1 cellular context compared by ENCODE assay signal in genomic region chr16:89827383-89828198, GRCh38.
TF ChIP-seq lines count a peak whose summit lies in the region.

No MANE protein-coding gene starts in this region.

TF ChIP-seq in endothelial cell of umbilical vein, 7 proteins besides CTCF, POLR2A, EP300 and RAD21 (continued from another document):
- TF ChIP-seq JUN (IDR thresholded peaks at IDR 0.05; ENCODE audit: borderline replicate concordance, insufficient read depth, insufficient read length, low read depth) (no peak), EZH2 (IDR thresholded peaks at IDR 0.05; ENCODE audit: borderline replicate concordance, low read depth, low read length, severe bottlenecking) (no peak), MYC (IDR thresholded peaks at IDR 0.05; ENCODE audit: low read depth, low read length) (no peak), FOS (IDR thresholded peaks at IDR 0.05; ENCODE audit: borderline replicate concordance, insufficient read depth, low read length) (no peak), GATA2 (IDR thresholded peaks at IDR 0.05; ENCODE audit: insufficient read depth, insufficient read length, low read depth, low read length) (no peak)
